In the genomic region with DNA sequence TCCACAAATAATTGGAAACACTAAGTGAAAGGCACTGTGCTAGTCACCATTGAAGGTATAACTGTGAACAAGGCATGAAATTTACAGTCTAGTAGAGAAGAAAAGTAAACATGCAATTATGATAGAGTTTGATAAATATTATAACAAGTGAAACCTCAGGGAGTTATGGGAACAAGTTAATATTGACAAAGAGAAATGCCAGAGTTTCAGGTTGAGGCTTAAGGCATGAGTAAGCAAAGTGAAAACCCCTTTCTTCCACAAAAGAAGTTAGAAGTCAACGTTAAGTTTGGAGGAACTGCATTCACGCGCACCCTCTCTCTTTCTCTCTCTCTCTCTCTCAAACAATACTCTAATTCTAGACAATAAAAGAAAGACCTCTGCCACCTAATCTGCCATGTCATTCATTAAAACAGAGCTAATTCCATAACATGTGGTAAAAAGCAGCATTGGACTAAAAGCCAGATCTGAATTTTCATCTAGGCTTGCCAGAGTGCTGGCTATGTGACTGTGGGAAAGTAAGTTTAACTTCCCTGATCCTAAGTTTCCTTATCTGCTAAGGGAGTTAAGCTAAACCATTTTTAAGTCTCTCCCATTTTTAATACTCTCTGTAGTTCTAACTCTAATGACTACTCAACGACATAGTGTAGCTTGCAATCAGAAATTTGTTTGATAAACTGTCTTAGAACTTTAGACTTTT, we compare ENCODE assay signal across 19 cellular contexts. TPM values are rescaled to one million over a fixed set of nuclear protein-coding genes. Genes with fewer than 3 reads are reported as not detected.
"Had no signal": no experiment of that assay in that cellular context is flagged by ENCODE, and none has a peak within 500 bp of the region (broad histone marks: within the 10 kb centered on the region; RNA-seq: fewer than 3 reads in every experiment).

No MANE protein-coding gene starts in this region.

- H3K27ac ChIP-seq: adrenal gland, cardiac muscle cell, vagina had no signal

- DNase-seq: activated CD4-positive, alpha-beta T cell treated with anti-CD3 and anti-CD28 coated beads, Interleukin-2, amount 50 U/mL, for 4 hours; activated gamma-delta T cell treated with Interleukin-2 at 50 U/mL for 16 hours; adrenal gland; effector memory CD8-positive, alpha-beta T cell; foreskin fibroblast; hippocampal formation; islet precursor cell; posterior cingulate gyrus; right cardiac atrium; trophoblast cell had no signal

- H3K27me3 ChIP-seq: adrenal gland, cardiac muscle cell, vagina had no signal

- H3K9me3 Mint-ChIP-seq: activated naive CD4-positive, alpha-beta T cell treated with anti-CD3 and anti-CD28 coated beads, Interleukin-2, amount 50 U/mL, for 72 hours; activated T-helper 1 cell treated with anti-CD3 and anti-CD28 coated beads, Interleukin-12 subunit alpha, Interleukin-12 subunit beta, Interleukin-2, Interleukin-4 antibody, amounts not matched to agents 30 ng/mL and 10 ng/mL and 1 ng/mL, durations not matched to agents 14 hours and 24 hours and 36 hours; effector memory CD8-positive, alpha-beta T cell; stimulated activated naive CD8-positive, alpha-beta T cell treated with anti-CD3 and anti-CD28 coated beads, Interleukin-15, Interleukin-2, amounts not matched to agents 100 ng/mL and 50 ng/mL, for 24 hours had no signal

- H3K4me3 ChIP-seq: adrenal gland, cardiac muscle cell, vagina had no signal

- H3K9me3 ChIP-seq: adrenal gland, vagina had no signal

- H3K36me3 ChIP-seq: adrenal gland, cardiac muscle cell, vagina had no signal

- H3K27ac Mint-ChIP-seq: activated naive CD4-positive, alpha-beta T cell treated with anti-CD3 and anti-CD28 coated beads, Interleukin-2, amount 50 U/mL, for 72 hours; activated T-helper 1 cell treated with anti-CD3 and anti-CD28 coated beads, Interleukin-12 subunit alpha, Interleukin-12 subunit beta, Interleukin-2, Interleukin-4 antibody, amounts not matched to agents 30 ng/mL and 10 ng/mL and 1 ng/mL, durations not matched to agents 14 hours and 24 hours and 36 hours; effector memory CD8-positive, alpha-beta T cell; mesothelial cell of epicardium; natural killer cell treated with Interleukin-12 subunit alpha and Interleukin-12 subunit beta and Interleukin-15 and Interleukin-18, amount 100 ng/mL, for 72 hours; stimulated activated naive CD8-positive, alpha-beta T cell treated with anti-CD3 and anti-CD28 coated beads, Interleukin-15, Interleukin-2, amounts not matched to agents 100 ng/mL and 50 ng/mL, for 24 hours had no signal

- H3K36me3 Mint-ChIP-seq: activated naive CD4-positive, alpha-beta T cell treated with anti-CD3 and anti-CD28 coated beads, Interleukin-2, amount 50 U/mL, for 72 hours; mesothelial cell of epicardium; natural killer cell treated with Interleukin-12 subunit alpha and Interleukin-12 subunit beta and Interleukin-15 and Interleukin-18, amount 100 ng/mL, for 72 hours had no signal

- H3K4me1 Mint-ChIP-seq: mesothelial cell of epicardium had no signal

- H3K4me3 Mint-ChIP-seq: activated T-helper 1 cell treated with anti-CD3 and anti-CD28 coated beads, Interleukin-12 subunit alpha, Interleukin-12 subunit beta, Interleukin-2, Interleukin-4 antibody, amounts not matched to agents 30 ng/mL and 10 ng/mL and 1 ng/mL, durations not matched to agents 14 hours and 24 hours and 36 hours; effector memory CD8-positive, alpha-beta T cell; mesothelial cell of epicardium; natural killer cell treated with Interleukin-12 subunit alpha and Interleukin-12 subunit beta and Interleukin-15 and Interleukin-18, amount 100 ng/mL, for 72 hours; stimulated activated naive CD8-positive, alpha-beta T cell treated with anti-CD3 and anti-CD28 coated beads, Interleukin-15, Interleukin-2, amounts not matched to agents 100 ng/mL and 50 ng/mL, for 24 hours had no signal

- H3K4me1 ChIP-seq: adrenal gland, vagina had no signal

- H3K27me3 Mint-ChIP-seq: natural killer cell treated with Interleukin-12 subunit alpha and Interleukin-12 subunit beta and Interleukin-15 and Interleukin-18, amount 100 ng/mL, for 72 hours had no signal

- ATAC-seq: activated naive CD4-positive, alpha-beta T cell treated with anti-CD3 and anti-CD28 coated beads, Interleukin-2, amount 50 U/mL, for 72 hours; effector memory CD8-positive, alpha-beta T cell; left lobe of liver; natural killer cell treated with Interleukin-12 subunit alpha and Interleukin-12 subunit beta and Interleukin-15 and Interleukin-18, amount 100 ng/mL, for 72 hours; right cardiac atrium had no signal

RNA-seq across cellular contexts. Expression of a gene that starts 22.0 kb away (rescaled TPM):
- total RNA-seq: activated T-helper 1 cell treated with anti-CD3 and anti-CD28 coated beads, Interleukin-12 subunit alpha, Interleukin-12 subunit beta, Interleukin-2, Interleukin-4 antibody, amounts not matched to agents 30 ng/mL and 10 ng/mL and 1 ng/mL, durations not matched to agents 14 hours and 24 hours and 36 hours; T-helper 1 cell treated with Interleukin-12 subunit alpha and Interleukin-12 subunit beta and Interleukin-4 antibody, amounts not matched to agents 30 ng/mL and 1 ng/mL, for 36 hours had no signal
